In the genomic region with DNA sequence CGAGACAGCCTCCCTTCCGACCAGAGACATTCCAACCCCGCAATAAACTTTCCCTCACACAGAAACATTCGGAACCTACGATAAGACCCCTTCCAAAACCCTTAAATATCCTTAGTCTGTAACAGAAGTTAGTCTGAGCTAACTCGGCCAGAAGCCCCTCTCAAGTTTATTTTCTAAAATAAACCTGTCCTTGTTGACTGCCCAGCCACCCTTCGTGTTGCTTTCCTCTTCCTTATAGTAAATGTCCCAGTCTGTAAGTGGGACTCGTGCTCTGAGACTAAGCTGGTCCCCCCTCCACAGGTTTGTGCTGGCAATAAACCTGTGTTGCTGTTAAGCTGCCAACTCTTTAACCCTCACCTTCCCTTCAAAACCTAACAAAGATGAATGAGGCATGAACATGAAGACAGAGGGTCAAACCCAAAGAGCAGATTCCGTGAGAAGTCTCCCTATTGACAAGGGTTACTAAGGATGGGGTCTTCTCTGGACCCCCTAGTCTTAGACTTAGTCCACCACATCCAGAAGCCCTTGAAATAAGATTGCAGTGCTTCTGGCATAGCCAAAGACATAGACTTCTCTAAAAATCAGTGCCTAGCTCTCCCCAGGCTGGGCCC, we compare ENCODE assay signal across 13 cellular contexts. TPM values are rescaled to one million over a fixed set of nuclear protein-coding genes. Genes with fewer than 3 reads are reported as not detected.
DNase-seq lines count a peak whose midpoint lies in the region; ATAC-seq and TF ChIP-seq lines count a peak whose summit lies in the region.
"Had no signal": no experiment of that assay in that cellular context is flagged by ENCODE, and none has a peak within 500 bp of the region (broad histone marks: within the 10 kb centered on the region; RNA-seq: fewer than 3 reads in every experiment).

No MANE protein-coding gene starts in this region.

- no peaks in the 10 kb centered on the region for H3K79me2 ChIP-seq in KMS-11 (ENCODE audit: insufficient read depth, low read depth)
- no peaks in the 10 kb centered on the region for H3K79me2 ChIP-seq in neural progenitor cell (ENCODE audit: low read depth)

- no peak overlapping the region for H3K27ac Mint-ChIP-seq in activated T-helper 2 cell treated with anti-CD3 and anti-CD28 coated beads, Interferon-gamma antibody, Interleukin-2, Interleukin-4, amounts not matched to agents 10 μg/mL and 5 μg/mL and 100 μg/mL, durations not matched to agents 14 hours and 24 hours and 36 hours
- H3K27ac Mint-ChIP-seq in neural progenitor cell: peak overlapping the region; percentile 51

- H4K20me1 ChIP-seq in KMS-11 (ENCODE audit: insufficient read depth): no peaks in the 10 kb centered on the region
- no peaks in the 10 kb centered on the region for H4K20me1 ChIP-seq in neural progenitor cell (ENCODE audit: low read depth)

- no peaks in the 10 kb centered on the region for H3K9me3 Mint-ChIP-seq in activated T-helper 2 cell treated with anti-CD3 and anti-CD28 coated beads, Interferon-gamma antibody, Interleukin-2, Interleukin-4, amounts not matched to agents 10 μg/mL and 5 μg/mL and 100 μg/mL, durations not matched to agents 14 hours and 24 hours and 36 hours
- no peaks in the 10 kb centered on the region for H3K9me3 Mint-ChIP-seq in neural progenitor cell
- H3K9me3 Mint-ChIP-seq: effector memory CD8-positive, alpha-beta T cell had no signal

- H3K27me3 Mint-ChIP-seq in activated T-helper 2 cell treated with anti-CD3 and anti-CD28 coated beads, Interferon-gamma antibody, Interleukin-2, Interleukin-4, amounts not matched to agents 10 μg/mL and 5 μg/mL and 100 μg/mL, durations not matched to agents 14 hours and 24 hours and 36 hours (ENCODE audit: low read depth): peaks cover 7% of the 10 kb centered on the region
- peaks cover 3% of the 10 kb centered on the region for H3K27me3 Mint-ChIP-seq in neural progenitor cell (ENCODE audit: insufficient read depth, low read depth)
- H3K27me3 Mint-ChIP-seq: CD4-positive, CD25-positive, alpha-beta regulatory T cell had no signal

- H3F3A ChIP-seq in neural progenitor cell (ENCODE audit: low read depth): peaks cover 33% of the 10 kb centered on the region

- no peaks in the 10 kb centered on the region for H3K9me3 ChIP-seq in neural progenitor cell (ENCODE audit: low read depth)

- no peaks in the 10 kb centered on the region for H3K27me3 ChIP-seq in KMS-11 (ENCODE audit: insufficient read depth, low read depth)
- H3K27me3 ChIP-seq in neural progenitor cell: no peaks in the 10 kb centered on the region

- no peak for ATAC-seq in HG02678 (IDR thresholded peaks at IDR 0.05; ENCODE audit: unreplicated experiment)
- ATAC-seq: effector memory CD8-positive, alpha-beta T cell had no signal

- no peak overlapping the region for H3K4me3 ChIP-seq in KMS-11 (IDR thresholded peaks at IDR 0.05; ENCODE audit: insufficient read depth, low read depth, low read length)
- no peak overlapping the region for H3K4me3 ChIP-seq in neural progenitor cell

- H2AFZ ChIP-seq in KMS-11 (ENCODE audit: low read depth) (no peak overlapping the region), neural progenitor cell (replicated peaks) (no peak overlapping the region)

- H3K9ac ChIP-seq in KMS-11: no peak overlapping the region
- no peak overlapping the region for H3K9ac ChIP-seq in neural progenitor cell

- TF ChIP-seq CTCF in KMS-11 (conservative IDR thresholded peaks at IDR 0.05; ENCODE audit: low read depth, low read length): no peak
- TF ChIP-seq CTCF in neural progenitor cell (IDR thresholded peaks at IDR 0.05): no peak

- H3K27ac ChIP-seq in KMS-11 (no peak overlapping the region), neural progenitor cell (no peak overlapping the region)

- peaks cover 29% of the 10 kb centered on the region for H3K4me1 ChIP-seq in KMS-11 (ENCODE audit: low read depth, poor library complexity, severe bottlenecking)
- H3K4me1 ChIP-seq in neural progenitor cell: peaks cover 4% of the 10 kb centered on the region

- no peaks in the 10 kb centered on the region for H3K36me3 ChIP-seq in KMS-11 (ENCODE audit: insufficient read depth)
- no peaks in the 10 kb centered on the region for H3K36me3 ChIP-seq in neural progenitor cell

- H3K36me3 Mint-ChIP-seq in activated T-helper 2 cell treated with anti-CD3 and anti-CD28 coated beads, Interferon-gamma antibody, Interleukin-2, Interleukin-4, amounts not matched to agents 10 μg/mL and 5 μg/mL and 100 μg/mL, durations not matched to agents 14 hours and 24 hours and 36 hours (ENCODE audit: low read depth): no peaks in the 10 kb centered on the region
- no peaks in the 10 kb centered on the region for H3K36me3 Mint-ChIP-seq in neural progenitor cell
- H3K36me3 Mint-ChIP-seq: CD4-positive, CD25-positive, alpha-beta regulatory T cell had no signal

- no peak for DNase-seq in activated T-helper 2 cell treated with anti-CD3 and anti-CD28 coated beads, Interferon-gamma antibody, Interleukin-2, Interleukin-4, amounts not matched to agents 10 μg/mL and 5 μg/mL and 100 μg/mL, durations not matched to agents 14 hours and 24 hours and 36 hours (ENCODE audit: low spot score)
- DNase-seq in neural progenitor cell (ENCODE audit: low spot score) (no peak), SKM-1 (lab: John Stamatoyannopoulos, UW; ENCODE audit: unreplicated experiment) (no peak)
- DNase-seq: CD4-positive, CD25-positive, alpha-beta regulatory T cell; effector memory CD8-positive, alpha-beta T cell; Kasumi-1; NCI-H146; NCI-H446; OCI-M1; stimulated activated CD4-positive, alpha-beta T cell treated with anti-CD3 and anti-CD28 coated beads, Interleukin-4, amount 100 ng/mL, for 4 hours; trophoblast cell had no signal

- H3K4me1 Mint-ChIP-seq in activated T-helper 2 cell treated with anti-CD3 and anti-CD28 coated beads, Interferon-gamma antibody, Interleukin-2, Interleukin-4, amounts not matched to agents 10 μg/mL and 5 μg/mL and 100 μg/mL, durations not matched to agents 14 hours and 24 hours and 36 hours (ENCODE audit: low read depth): peaks cover 24% of the 10 kb centered on the region
- peaks cover 21% of the 10 kb centered on the region for H3K4me1 Mint-ChIP-seq in neural progenitor cell

- H3K4me3 Mint-ChIP-seq in activated T-helper 2 cell treated with anti-CD3 and anti-CD28 coated beads, Interferon-gamma antibody, Interleukin-2, Interleukin-4, amounts not matched to agents 10 μg/mL and 5 μg/mL and 100 μg/mL, durations not matched to agents 14 hours and 24 hours and 36 hours (ENCODE audit: low read depth): peak overlapping the region; percentile 5
- H3K4me3 Mint-ChIP-seq in neural progenitor cell: peak overlapping the region; percentile 7

- H3K4me2 ChIP-seq in KMS-11: peak overlapping the region; percentile 95
- H3K4me2 ChIP-seq in neural progenitor cell: no peak overlapping the region

- intact Hi-C loops in activated T-helper 2 cell treated with anti-CD3 and anti-CD28 coated beads, Interferon-gamma antibody, Interleukin-2, Interleukin-4, amounts not matched to agents 10 μg/mL and 5 μg/mL and 100 μg/mL, durations not matched to agents 14 hours and 24 hours and 36 hours (cut with micrococcal nuclease): loop anchor here (5.0 to 10.0 kb wide), 2 partner anchors 205 to 642 kb away; partner anchors contain the start of genes GUCD1 and SNRPD3

RNA-seq across cellular contexts. Expression of gene MIF, which starts 18.2 kb away (rescaled TPM):
- total RNA-seq in activated T-helper 2 cell treated with anti-CD3 and anti-CD28 coated beads, Interferon-gamma antibody, Interleukin-2, Interleukin-4, amounts not matched to agents 10 μg/mL and 5 μg/mL and 100 μg/mL, durations not matched to agents 14 hours and 24 hours and 36 hours: 1,309 and 1,313 TPM in 2 replicates
- total RNA-seq in neural progenitor cell (ENCODE audit: low replicate concordance): 132 and 552 TPM in 2 replicates

RNA-seq across cellular contexts. Expression of gene GSTT2B, which starts 48.6 kb away (rescaled TPM):
- total RNA-seq in activated T-helper 2 cell treated with anti-CD3 and anti-CD28 coated beads, Interferon-gamma antibody, Interleukin-2, Interleukin-4, amounts not matched to agents 10 μg/mL and 5 μg/mL and 100 μg/mL, durations not matched to agents 14 hours and 24 hours and 36 hours: 0.46 and 0.66 TPM in 2 replicates
- 0.19 TPM in 1 of 2 replicates, not detected in the other for total RNA-seq in neural progenitor cell (ENCODE audit: low replicate concordance)
- total RNA-seq: CD4-positive, CD25-positive, alpha-beta regulatory T cell had no signal

RNA-seq across cellular contexts. Expression of gene DDTL, which starts 54.3 kb away (rescaled TPM):
- 4.4 and 4.8 TPM in 2 replicates for total RNA-seq in activated T-helper 2 cell treated with anti-CD3 and anti-CD28 coated beads, Interferon-gamma antibody, Interleukin-2, Interleukin-4, amounts not matched to agents 10 μg/mL and 5 μg/mL and 100 μg/mL, durations not matched to agents 14 hours and 24 hours and 36 hours
- not detected in 2 replicates for total RNA-seq in neural progenitor cell (ENCODE audit: low replicate concordance)

RNA-seq across cellular contexts. Expression of gene SLC2A11, which starts 54.7 kb away (rescaled TPM):
- 9.4 and 9.6 TPM in 2 replicates for total RNA-seq in activated T-helper 2 cell treated with anti-CD3 and anti-CD28 coated beads, Interferon-gamma antibody, Interleukin-2, Interleukin-4, amounts not matched to agents 10 μg/mL and 5 μg/mL and 100 μg/mL, durations not matched to agents 14 hours and 24 hours and 36 hours
- total RNA-seq in neural progenitor cell (ENCODE audit: low replicate concordance): 3.8 and 12.1 TPM in 2 replicates
